In the genomic region with DNA sequence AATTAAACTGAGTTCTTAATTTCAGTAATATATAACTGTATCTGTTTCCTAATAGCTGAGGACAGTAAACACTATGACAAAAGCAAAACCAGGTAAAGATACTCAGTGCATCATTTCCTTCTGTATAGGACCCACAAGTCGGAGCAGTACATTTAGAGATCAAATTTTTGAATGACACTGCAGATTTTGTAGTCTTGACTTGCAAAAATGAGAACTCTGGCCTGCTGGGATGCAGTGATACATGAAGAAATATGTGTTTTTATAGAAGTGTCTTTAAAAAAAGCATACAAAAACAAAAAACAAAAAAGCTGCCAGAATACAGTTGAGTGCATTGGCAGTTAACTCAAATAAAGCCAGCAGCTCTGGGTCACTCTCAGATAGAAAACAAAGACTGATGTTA, we compare ENCODE assay signal across 24 cellular contexts.
"Had no signal": no experiment of that assay in that cellular context is flagged by ENCODE, and none has a peak within 500 bp of the region (broad histone marks: within the 10 kb centered on the region; RNA-seq: fewer than 3 reads in every experiment).

No MANE protein-coding gene starts in this region.

- H3K27me3 Mint-ChIP-seq: activated naive CD8-positive, alpha-beta T cell treated with anti-CD3 and anti-CD28 coated beads, Interleukin-2, amount 10 ng/mL, durations not matched to agents 7 days and 5 days; activated T-cell treated with anti-CD3 and anti-CD28 coated beads, Interleukin-2, amount 50 U/mL, for 24 hours; naive thymus-derived CD8-positive, alpha-beta T cell; progenitor cell of endocrine pancreas; stimulated activated naive B cell treated with anti-CD40 and anti-IgM and Interleukin-4, amounts not matched to agents 10 μg/mL and 1 μg/mL and 100 μg/mL, for 72 hours had no signal

- DNase-seq: activated CD4-positive, alpha-beta T cell treated with anti-CD3 and anti-CD28 coated beads for 1 hour; activated CD8-positive, alpha-beta memory T cell treated with anti-CD3 and anti-CD28 coated beads for 24 hours; activated CD8-positive, alpha-beta memory T cell treated with anti-CD3 and anti-CD28 coated beads, Interleukin-2, amount 50 U/mL, for 4 hours; activated naive CD4-positive, alpha-beta T cell treated with Interleukin-2 at 50 U/mL for 16 hours; activated naive CD8-positive, alpha-beta T cell treated with anti-CD3 and anti-CD28 coated beads, Interleukin-2, amount 10 ng/mL, durations not matched to agents 7 days and 5 days; activated T-cell treated with anti-CD3 and anti-CD28 coated beads, Interleukin-2, amount 50 U/mL, for 24 hours; amygdala; cerebellar nuclear complex; cortex of kidney; foreskin keratinocyte; immature natural killer cell; kidney glomerular epithelial cell; left lung; naive thymus-derived CD8-positive, alpha-beta T cell; retina; stimulated activated CD4-positive, alpha-beta T cell treated with anti-CD3 and anti-CD28 coated beads, Interleukin-2, amount 100 ng/mL, for 48 hours; stimulated activated CD8-positive, alpha-beta memory T cell treated with anti-CD3 and anti-CD28 coated beads, Interleukin-4, amount 100 ng/mL, for 48 hours; stimulated activated naive B cell treated with anti-CD40 and anti-IgM and Interleukin-4, amounts not matched to agents 10 μg/mL and 1 μg/mL and 100 μg/mL, for 72 hours; T-helper 1 cell; testis; trophoblast cell had no signal

- H3K27me3 ChIP-seq: foreskin keratinocyte, left lung, neural progenitor cell, testis had no signal

- H3K27ac Mint-ChIP-seq: activated naive CD8-positive, alpha-beta T cell treated with anti-CD3 and anti-CD28 coated beads, Interleukin-2, amount 10 ng/mL, durations not matched to agents 7 days and 5 days; activated T-cell treated with anti-CD3 and anti-CD28 coated beads, Interleukin-2, amount 50 U/mL, for 24 hours; mesothelial cell of epicardium; neural progenitor cell; progenitor cell of endocrine pancreas; stimulated activated naive B cell treated with anti-CD40 and anti-IgM and Interleukin-4, amounts not matched to agents 10 μg/mL and 1 μg/mL and 100 μg/mL, for 72 hours had no signal

- H3K9ac ChIP-seq: neural progenitor cell had no signal

- H3K27ac ChIP-seq: foreskin keratinocyte, left lung, neural progenitor cell, testis had no signal

- H3K9me3 ChIP-seq: left lung, testis had no signal

- ATAC-seq: foreskin keratinocyte; left lung; naive thymus-derived CD8-positive, alpha-beta T cell; stimulated activated naive B cell treated with anti-CD40 and anti-IgM and Interleukin-4, amounts not matched to agents 10 μg/mL and 1 μg/mL and 100 μg/mL, for 72 hours had no signal

- H2AFZ ChIP-seq: neural progenitor cell had no signal

- H3K4me1 ChIP-seq: foreskin keratinocyte, left lung, neural progenitor cell, testis had no signal

- H3K4me2 ChIP-seq: neural progenitor cell had no signal

- H3K4me3 ChIP-seq: left lung, neural progenitor cell, testis had no signal

- H3K9me3 Mint-ChIP-seq: activated naive CD8-positive, alpha-beta T cell treated with anti-CD3 and anti-CD28 coated beads, Interleukin-2, amount 10 ng/mL, durations not matched to agents 7 days and 5 days; activated T-cell treated with anti-CD3 and anti-CD28 coated beads, Interleukin-2, amount 50 U/mL, for 24 hours; immature natural killer cell; mesothelial cell of epicardium; naive thymus-derived CD8-positive, alpha-beta T cell; neural progenitor cell; stimulated activated naive B cell treated with anti-CD40 and anti-IgM and Interleukin-4, amounts not matched to agents 10 μg/mL and 1 μg/mL and 100 μg/mL, for 72 hours had no signal

- H3K4me1 Mint-ChIP-seq: immature natural killer cell; mesothelial cell of epicardium; naive thymus-derived CD8-positive, alpha-beta T cell; neural progenitor cell had no signal

- H3K4me3 Mint-ChIP-seq: activated naive CD8-positive, alpha-beta T cell treated with anti-CD3 and anti-CD28 coated beads, Interleukin-2, amount 10 ng/mL, durations not matched to agents 7 days and 5 days; activated T-cell treated with anti-CD3 and anti-CD28 coated beads, Interleukin-2, amount 50 U/mL, for 24 hours; immature natural killer cell; mesothelial cell of epicardium; naive thymus-derived CD8-positive, alpha-beta T cell; neural progenitor cell; stimulated activated naive B cell treated with anti-CD40 and anti-IgM and Interleukin-4, amounts not matched to agents 10 μg/mL and 1 μg/mL and 100 μg/mL, for 72 hours had no signal
